In the genomic region with DNA sequence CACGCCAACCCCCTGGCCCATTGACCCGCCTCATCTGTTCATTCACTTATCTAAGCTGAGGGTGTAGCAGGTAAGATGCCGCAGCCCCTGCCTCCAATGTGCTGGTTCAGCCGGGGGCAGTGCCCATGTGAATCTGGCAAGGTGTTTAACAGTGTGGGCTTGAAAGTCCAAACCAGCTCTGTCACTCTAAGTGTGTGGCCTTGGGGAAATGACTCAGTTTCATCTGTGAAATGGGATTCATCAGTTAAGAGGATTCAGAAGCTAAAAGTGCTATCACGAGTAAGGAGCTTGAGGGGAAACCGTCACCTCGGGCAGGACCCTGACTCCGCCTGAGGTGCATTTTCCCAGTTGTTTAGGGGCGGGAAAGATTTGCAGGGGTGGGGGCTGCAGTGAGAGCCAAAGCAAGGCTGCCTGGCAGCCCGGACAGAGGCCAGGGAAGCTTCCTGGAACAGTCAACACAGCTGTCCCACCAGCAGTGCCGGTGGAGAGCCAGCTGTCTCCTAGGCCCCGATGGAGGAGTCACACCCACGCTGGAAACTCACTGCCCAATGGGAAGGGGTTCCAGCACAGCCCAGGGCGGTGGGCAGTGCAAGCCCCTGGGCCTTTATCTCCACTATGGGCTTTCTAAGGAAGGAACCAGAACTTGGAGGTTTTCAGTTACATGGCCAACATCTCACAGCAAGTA, we compare ENCODE assay signal across 8 cellular contexts. TPM values are rescaled to one million over a fixed set of nuclear protein-coding genes. Genes with fewer than 3 reads are reported as not detected.
DNase-seq lines count a peak whose midpoint lies in the region; ATAC-seq lines count a peak whose summit lies in the region.

No MANE protein-coding gene starts in this region.

- H3K36me3 Mint-ChIP-seq in central memory CD8-positive, alpha-beta T cell (ENCODE audit: insufficient read depth) = peaks cover 6% of the 10 kb centered on the region
- H3K36me3 Mint-ChIP-seq in naive B cell = no peaks in the 10 kb centered on the region

- peak overlapping the region; percentile 22; the same call in 1 of the 2 replicates for H3K4me3 ChIP-seq in HUES6 (ENCODE audit: low read depth, low read length)

- H3K4me3 Mint-ChIP-seq in central memory CD8-positive, alpha-beta T cell = peak overlapping the region; percentile 65
- H3K4me3 Mint-ChIP-seq in naive B cell = peak overlapping the region; percentile 35 to 85 (median 67)

- peaks cover under 1% of the 10 kb centered on the region for H3K27me3 Mint-ChIP-seq in central memory CD8-positive, alpha-beta T cell
- H3K27me3 Mint-ChIP-seq in naive B cell = no peaks in the 10 kb centered on the region

- H3K27ac ChIP-seq in HUES6 (ENCODE audit: low read depth, low read length) = no peak overlapping the region

- H3K9me3 ChIP-seq in HUES6 (ENCODE audit: control insufficient read depth, insufficient read depth, low read depth, low read length) = no peaks in the 10 kb centered on the region

- H3K9me3 Mint-ChIP-seq in central memory CD8-positive, alpha-beta T cell = no peaks in the 10 kb centered on the region
- H3K9me3 Mint-ChIP-seq in naive B cell = no peaks in the 10 kb centered on the region

- H3K9ac ChIP-seq in HUES6 (ENCODE audit: low read length) = no peak overlapping the region

- peak overlapping the region; percentile 72 for H3K27ac Mint-ChIP-seq in central memory CD8-positive, alpha-beta T cell (ENCODE audit: low read depth)
- peak overlapping the region in 1 of 6 donors; percentile 41 for H3K27ac Mint-ChIP-seq in naive B cell

- ATAC-seq in central memory CD8-positive, alpha-beta T cell (replicated peaks; ENCODE audit: extremely low read depth, poor library complexity, severe bottlenecking) = no peak
- no peak for ATAC-seq in naive B cell (ENCODE audit: low read depth in 2 of 2)
- no peak for ATAC-seq in HG03025 (IDR thresholded peaks at IDR 0.05; ENCODE audit: low FRiP score, unreplicated experiment)
- no peak for ATAC-seq in GM18868 (IDR thresholded peaks at IDR 0.05; ENCODE audit: unreplicated experiment)
- ATAC-seq in HG03571 (IDR thresholded peaks at IDR 0.05; ENCODE audit: unreplicated experiment) = no peak
- ATAC-seq in HG03175 (IDR thresholded peaks at IDR 0.05; ENCODE audit: unreplicated experiment) = no peak

- H3K27me3 ChIP-seq in HUES6 (ENCODE audit: control insufficient read depth, insufficient read depth, low read length) = peaks cover 42% of the 10 kb centered on the region

- H3K4me1 ChIP-seq in HUES6 (ENCODE audit: control insufficient read depth, insufficient read depth, low read length) = peaks cover 30% of the 10 kb centered on the region

- DNase-seq in AG08396 (ENCODE audit: low spot score) (peak; percentile 34), naive B cell (no peak)
- DNase-seq in central memory CD8-positive, alpha-beta T cell (ENCODE audit: low spot score in 2 of 2) = no peak

- peaks cover 12% of the 10 kb centered on the region for H3K4me1 Mint-ChIP-seq in central memory CD8-positive, alpha-beta T cell
- H3K4me1 Mint-ChIP-seq in naive B cell = peaks cover 7 to 18% (median 9%) of the 10 kb centered on the region in 3 donors

- peaks cover 2% of the 10 kb centered on the region; the same call in 1 of the 2 replicates for H3K36me3 ChIP-seq in HUES6 (ENCODE audit: control insufficient read depth, insufficient read depth, low read length)

RNA-seq across cellular contexts. Expression of a gene that starts 9.7 kb away (rescaled TPM):
- polyA plus RNA-seq in naive B cell (ENCODE audit: low read depth in 6 of 6) = 10 to 100 TPM; 36.9 to 44.3 (median 42.0) TPM

RNA-seq across cellular contexts. Expression of a gene that starts 21.1 kb away (rescaled TPM):
- 1 to 10 TPM in 5 of 6 donors, not detected in 1; 2.3 to 6.8 (median 3.6) TPM for polyA plus RNA-seq in naive B cell (ENCODE audit: low read depth in 6 of 6)

RNA-seq across cellular contexts. Expression of a gene that starts 38.8 kb away (rescaled TPM):
- 10 to 100 TPM; 25.5 to 37.5 (median 31.3) TPM for polyA plus RNA-seq in naive B cell (ENCODE audit: low read depth in 6 of 6)

RNA-seq across cellular contexts. Expression of a gene that starts 39.2 kb away (rescaled TPM):
- polyA plus RNA-seq in naive B cell (ENCODE audit: low read depth in 6 of 6) = 10 to 100 TPM; 12.7 to 23.4 (median 22.1) TPM

RNA-seq across cellular contexts. Expression of a gene that starts 59.2 kb away (rescaled TPM):
- polyA plus RNA-seq in naive B cell (ENCODE audit: low read depth in 6 of 6) = under 1 TPM in 5 of 6 donors, not detected in 1; 0.31 to 0.71 (median 0.37) TPM
